ENCODE assay signal across 26 cellular contexts in genomic region chr4:76498550-76498949, GRCh38.
DNase-seq lines count a peak whose midpoint lies in the region; ATAC-seq, FAIRE-seq and TF ChIP-seq lines count a peak whose summit lies in the region.
"Had no signal": no experiment of that assay in that cellular context is flagged by ENCODE, and none has a peak within 500 bp of the region (broad histone marks: within the 10 kb centered on the region; RNA-seq: fewer than 3 reads in every experiment).

No MANE protein-coding gene starts in this region.

- H3K36me3 Mint-ChIP-seq in neural crest cell (ENCODE audit: low read depth): no peaks in the 10 kb centered on the region
- H3K36me3 Mint-ChIP-seq: activated CD8-positive, alpha-beta memory T cell treated with anti-CD3 and anti-CD28 coated beads, Interleukin-2, amount 10 ng/mL, durations not matched to agents 7 days and 5 days; activated naive CD8-positive, alpha-beta T cell; immature natural killer cell had no signal

- peak; percentile 35 to 86 for DNase-seq in HAP-1 (ENCODE audit: low spot score in 2 of 2)
- DNase-seq in NCI-H69 (lab: John Stamatoyannopoulos, UW): peak; percentile 38
- DNase-seq in neural crest cell (ENCODE audit: low read depth, low spot score): no peak
- no peak for DNase-seq in RCC 7860 (ENCODE audit: low spot score)
- no peak for DNase-seq in stimulated activated CD4-positive, alpha-beta T cell treated with anti-CD3 and anti-CD28 coated beads, Interleukin-15, amount 100 ng/mL, for 24 hours
- no peak for DNase-seq in DMS114 treated with DMSO at 0.1 percent for 48 hours (lab: John Stamatoyannopoulos, UW; ENCODE audit: unreplicated experiment)
- DNase-seq in NCI-H2196 treated with DMSO at 0.1 percent for 48 hours (lab: John Stamatoyannopoulos, UW; ENCODE audit: unreplicated experiment): no peak
- DNase-seq: activated CD4-positive, alpha-beta T cell treated with anti-CD3 and anti-CD28 coated beads for 48 hours; activated CD8-positive, alpha-beta memory T cell treated with anti-CD3 and anti-CD28 coated beads, Interleukin-2, amount 10 ng/mL, durations not matched to agents 7 days and 5 days; CD4-positive, alpha-beta T cell; DND-41; heart left ventricle; immature natural killer cell; Karpas-422; lower lobe of right lung; NCI-H1930; NCI-H345; stimulated activated CD4-positive, alpha-beta T cell treated with anti-CD3 and anti-CD28 coated beads, Interleukin-2, amount 100 ng/mL, for 24 hours; stimulated activated naive CD4-positive, alpha-beta T cell; thyroid gland had no signal

- H3K4me1 ChIP-seq in HAP-1 (peaks cover 27% of the 10 kb centered on the region), gastroesophageal sphincter (peaks cover 0 to 37% (median 0%) of the 10 kb centered on the region in 3 donors)
- H3K4me1 ChIP-seq: lower lobe of right lung, parathyroid adenoma, thyroid gland had no signal

- H3K4me1 Mint-ChIP-seq in neural crest cell: peaks cover 40% of the 10 kb centered on the region
- H3K4me1 Mint-ChIP-seq: activated CD8-positive, alpha-beta memory T cell treated with anti-CD3 and anti-CD28 coated beads, Interleukin-2, amount 10 ng/mL, durations not matched to agents 7 days and 5 days; activated T-helper 17 cell treated with anti-CD3 and anti-CD28 coated beads, Interleukin-2, amount 50 U/mL, for 72 hours; immature natural killer cell had no signal

- H3K27ac Mint-ChIP-seq in neural crest cell (ENCODE audit: unreplicated experiment): peak overlapping the region; percentile 63
- H3K27ac Mint-ChIP-seq: activated CD8-positive, alpha-beta memory T cell treated with anti-CD3 and anti-CD28 coated beads, Interleukin-2, amount 10 ng/mL, durations not matched to agents 7 days and 5 days; activated naive CD8-positive, alpha-beta T cell; activated T-helper 17 cell treated with anti-CD3 and anti-CD28 coated beads, Interleukin-2, amount 50 U/mL, for 72 hours; CD4-positive, alpha-beta T cell; immature natural killer cell had no signal

- TF ChIP-seq CTCF in gastroesophageal sphincter (IDR thresholded peaks at IDR 0.05) (no peak), neural crest cell (conservative IDR thresholded peaks at IDR 0.05) (no peak)

- ATAC-seq in gastroesophageal sphincter: no peak
- ATAC-seq: activated CD8-positive, alpha-beta memory T cell treated with anti-CD3 and anti-CD28 coated beads, Interleukin-2, amount 10 ng/mL, durations not matched to agents 7 days and 5 days; activated T-helper 17 cell treated with anti-CD3 and anti-CD28 coated beads, Interleukin-2, amount 50 U/mL, for 72 hours; lower lobe of right lung had no signal

- H3K36me3 ChIP-seq in HAP-1 (replicated peaks): 0 out of 2 replicates have a peak, but pooled peaks cover 3% of the 10 kb centered on the region
- no peaks in the 10 kb centered on the region for H3K36me3 ChIP-seq in gastroesophageal sphincter
- H3K36me3 ChIP-seq: heart left ventricle, lower lobe of right lung, thyroid gland had no signal

- peak overlapping the region; percentile 28 to 59 (median 35) for H3K27ac ChIP-seq in gastroesophageal sphincter
- H3K27ac ChIP-seq: lower lobe of right lung, parathyroid adenoma, thyroid gland had no signal

- TF ChIP-seq EP300 in gastroesophageal sphincter (IDR thresholded peaks at IDR 0.05): no peak

- in situ Hi-C loops in HAP-1 (cut with MboI; ENCODE audit: low sequenced_read_pairs): no loop called here

- no peaks in the 10 kb centered on the region for H3K9me3 Mint-ChIP-seq in neural crest cell
- H3K9me3 Mint-ChIP-seq: activated T-helper 17 cell treated with anti-CD3 and anti-CD28 coated beads, Interleukin-2, amount 50 U/mL, for 72 hours; CD4-positive, alpha-beta T cell; immature natural killer cell had no signal

- WGBS in gastroesophageal sphincter (ENCODE audit: low coverage in 1 of 2), 2 donors: 45 to 56% methylated on average over 3 of the region's 3 CpGs

- H3K4me3 Mint-ChIP-seq in neural crest cell: no peak overlapping the region
- H3K4me3 Mint-ChIP-seq: activated CD8-positive, alpha-beta memory T cell treated with anti-CD3 and anti-CD28 coated beads, Interleukin-2, amount 10 ng/mL, durations not matched to agents 7 days and 5 days; activated naive CD8-positive, alpha-beta T cell; activated T-helper 17 cell treated with anti-CD3 and anti-CD28 coated beads, Interleukin-2, amount 50 U/mL, for 72 hours; CD4-positive, alpha-beta T cell; immature natural killer cell had no signal

- H3K27me3 ChIP-seq in HAP-1 (ENCODE audit: low read depth): no peaks in the 10 kb centered on the region
- H3K27me3 ChIP-seq in gastroesophageal sphincter: no peaks in the 10 kb centered on the region
- H3K27me3 ChIP-seq: heart left ventricle, thyroid gland had no signal

- H3K27me3 Mint-ChIP-seq in neural crest cell (ENCODE audit: low read depth): no peaks in the 10 kb centered on the region
- H3K27me3 Mint-ChIP-seq: activated naive CD8-positive, alpha-beta T cell; CD4-positive, alpha-beta T cell had no signal

- TF ChIP-seq POLR2A in gastroesophageal sphincter (IDR thresholded peaks at IDR 0.05): no peak

- H3K9me3 ChIP-seq in HAP-1: no peaks in the 10 kb centered on the region
- no peaks in the 10 kb centered on the region for H3K9me3 ChIP-seq in gastroesophageal sphincter
- H3K9me3 ChIP-seq: heart left ventricle, lower lobe of right lung, thyroid gland had no signal

- FAIRE-seq in RCC 7860 (lab: Jason Lieb, UNC): no peak
- FAIRE-seq: colon, endometrium had no signal

- no peak overlapping the region for H3K4me3 ChIP-seq in HAP-1
- H3K4me3 ChIP-seq in gastroesophageal sphincter: no peak overlapping the region
- H3K4me3 ChIP-seq: heart left ventricle, lower lobe of right lung, thyroid gland had no signal

Comparison
In these comparisons a context has a peak if more than half of its experiments do, and no peak if none do; other contexts are left out.
1. DNase-seq: peak in HAP-1 (2 of 2) and NCI-H69 (single experiment); none in neural crest cell (single experiment), RCC 7860 (single experiment), stimulated activated CD4-positive, alpha-beta T cell treated with anti-CD3 and anti-CD28 coated beads, Interleukin-15, amount 100 ng/mL, for 24 hours (single experiment), DMS114 treated with DMSO at 0.1 percent for 48 hours (single experiment) and NCI-H2196 treated with DMSO at 0.1 percent for 48 hours (single experiment).